Comparison of ENCODE assay signal across 23 cellular contexts in the genomic region with DNA sequence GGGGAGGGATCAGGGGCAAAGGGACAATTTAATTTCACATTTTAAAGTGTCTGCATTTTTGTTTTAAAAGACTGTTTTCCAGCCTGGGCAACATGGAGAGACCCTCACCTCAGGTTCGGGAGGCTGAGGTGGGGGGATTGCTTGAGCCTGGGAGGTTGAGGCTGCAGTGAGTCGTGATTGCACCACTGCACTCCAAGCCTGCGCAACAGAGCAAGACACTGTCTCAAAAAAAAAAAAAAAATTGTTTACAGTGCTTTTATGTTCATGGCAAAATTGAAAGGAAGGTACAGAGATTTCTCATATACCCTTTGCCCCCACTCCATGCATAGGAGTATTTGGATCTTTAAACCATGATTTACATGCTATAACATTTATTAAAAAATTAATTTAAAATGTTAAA. TPM values are rescaled to one million over a fixed set of nuclear protein-coding genes. Genes with fewer than 3 reads are reported as not detected.
"Had no signal": no experiment of that assay in that cellular context is flagged by ENCODE, and none has a peak within 500 bp of the region (broad histone marks: within the 10 kb centered on the region; RNA-seq: fewer than 3 reads in every experiment).

No MANE protein-coding gene starts in this region.

- H3K27ac ChIP-seq: brain microvascular endothelial cell, cardiac muscle cell, Peyer's patch, RWPE1, SJSA1 had no signal

- H3K4me1 ChIP-seq: Peyer's patch, SJSA1 had no signal

- FAIRE-seq: astrocyte had no signal

- ATAC-seq: activated naive CD8-positive, alpha-beta T cell treated with anti-CD3 and anti-CD28 coated beads, Interleukin-2, amount 50 U/mL, for 24 hours; activated T-cell treated with anti-CD3 and anti-CD28 coated beads, Interleukin-2, amount 50 U/mL, for 4 hours had no signal

- H3K4me3 ChIP-seq: cardiac muscle cell, Peyer's patch, SJSA1 had no signal

- H3K27me3 Mint-ChIP-seq: activated naive CD8-positive, alpha-beta T cell treated with anti-CD3 and anti-CD28 coated beads, Interleukin-2, amount 50 U/mL, for 24 hours had no signal

- H3K27ac Mint-ChIP-seq: activated naive CD8-positive, alpha-beta T cell treated with anti-CD3 and anti-CD28 coated beads, Interleukin-2, amount 50 U/mL, for 24 hours; WTC11 had no signal

- H3K36me3 Mint-ChIP-seq: activated naive CD4-positive, alpha-beta T cell treated with anti-CD3 and anti-CD28 coated beads, Interleukin-2, amount 50 U/mL, for 72 hours; WTC11 had no signal

- H3K9me3 ChIP-seq: Peyer's patch, SJSA1 had no signal

- H3K9me3 Mint-ChIP-seq: activated naive CD4-positive, alpha-beta T cell treated with anti-CD3 and anti-CD28 coated beads, Interleukin-2, amount 50 U/mL, for 72 hours; activated naive CD8-positive, alpha-beta T cell treated with anti-CD3 and anti-CD28 coated beads, Interleukin-2, amount 50 U/mL, for 24 hours; activated T-cell treated with anti-CD3 and anti-CD28 coated beads, Interleukin-2, amount 50 U/mL, for 4 hours; WTC11 had no signal

- H3K4me3 Mint-ChIP-seq: activated naive CD8-positive, alpha-beta T cell treated with anti-CD3 and anti-CD28 coated beads, Interleukin-2, amount 50 U/mL, for 24 hours; activated T-cell treated with anti-CD3 and anti-CD28 coated beads, Interleukin-2, amount 50 U/mL, for 4 hours; WTC11 had no signal

- DNase-seq: activated CD4-positive, alpha-beta T cell treated with anti-CD3 and anti-CD28 coated beads for 48 hours; activated CD4-positive, alpha-beta T cell treated with anti-CD3 and anti-CD28 coated beads, Interleukin-2, amount 50 U/mL, for 4 hours; activated CD4-positive, CD25-positive, alpha-beta regulatory T cell treated with anti-CD3 and anti-CD28 coated beads, Interleukin-2, amount 50 U/mL, for 72 hours; activated CD8-positive, alpha-beta memory T cell treated with anti-CD3 and anti-CD28 coated beads for 24 hours; activated effector memory CD4-positive, alpha-beta T cell treated with anti-CD3 and anti-CD28 coated beads, Interleukin-2, amount 50 U/mL, for 16 hours; activated naive CD4-positive, alpha-beta T cell treated with Interleukin-2 at 50 U/mL for 16 hours; activated naive CD8-positive, alpha-beta T cell treated with anti-CD3 and anti-CD28 coated beads, Interleukin-2, amount 50 U/mL, for 24 hours; activated T-cell treated with anti-CD3 and anti-CD28 coated beads, Interleukin-2, amount 50 U/mL, for 4 hours; amygdala; brain microvascular endothelial cell; KG1; NCI-H1048; NCI-H2107; NCI-H2171 treated with DMSO at 0.1 percent for 48 hours; Right ventricle myocardium superior; SW 1271 had no signal

- H3K36me3 ChIP-seq: brain microvascular endothelial cell, cardiac muscle cell, Peyer's patch, SJSA1 had no signal

- H3K4me1 Mint-ChIP-seq: activated naive CD8-positive, alpha-beta T cell treated with anti-CD3 and anti-CD28 coated beads, Interleukin-2, amount 50 U/mL, for 24 hours had no signal

- H3K27me3 ChIP-seq: brain microvascular endothelial cell, cardiac muscle cell, Peyer's patch, SJSA1 had no signal

RNA-seq across cellular contexts. Expression of gene HVCN1, which starts 16.4 kb away (rescaled TPM):
- total RNA-seq: SJSA1 had no signal
